ENCODE assay signal across 20 cellular contexts in genomic region chr22:35519306-35520000, GRCh38.
"Had no signal": no experiment of that assay in that cellular context is flagged by ENCODE, and none has a peak within 500 bp of the region (broad histone marks: within the 10 kb centered on the region; RNA-seq: fewer than 3 reads in every experiment).

No MANE protein-coding gene starts in this region.

- H3K4me3 ChIP-seq: pancreas, psoas muscle, right lobe of liver, sigmoid colon, stomach, thoracic aorta, thyroid gland, tibial nerve, upper lobe of left lung, vagina had no signal

- H3K36me3 ChIP-seq: neutrophil, pancreas, right lobe of liver, sigmoid colon, stomach, thoracic aorta, thyroid gland, tibial nerve, upper lobe of left lung, vagina had no signal

- DNase-seq: natural killer cell; pancreas; psoas muscle; right lobe of liver; sigmoid colon; small intestine; stimulated activated CD4-positive, alpha-beta T cell treated with anti-CD3 and anti-CD28 coated beads, Interleukin-15, amount 100 ng/mL, for 24 hours; stimulated activated CD4-positive, alpha-beta T cell treated with anti-CD3 and anti-CD28 coated beads, Interleukin-2, amount 100 ng/mL, for 24 hours; stimulated activated CD4-positive, alpha-beta T cell treated with anti-CD3 and anti-CD28 coated beads, Interleukin-2, amount 100 ng/mL, for 48 hours; stimulated activated CD4-positive, alpha-beta T cell treated with anti-CD3 and anti-CD28 coated beads, Interleukin-4, amount 100 ng/mL, for 24 hours; stimulated activated naive B cell treated with anti-CD40 and anti-IgM and Interleukin-4, amounts not matched to agents 10 μg/mL and 1 μg/mL and 100 μg/mL, for 72 hours; stimulated activated naive CD4-positive, alpha-beta T cell treated with Interleukin-2 at 50 U/mL for 16 hours; stomach; thyroid gland; trophoblast cell; upper lobe of left lung had no signal

- H3K27ac ChIP-seq: neutrophil, pancreas, psoas muscle, right lobe of liver, sigmoid colon, stomach, thoracic aorta, thyroid gland, tibial nerve, upper lobe of left lung, vagina had no signal

- H3K9me3 ChIP-seq: neutrophil, pancreas, psoas muscle, right lobe of liver, sigmoid colon, stomach, thoracic aorta, thyroid gland, tibial nerve, upper lobe of left lung, vagina had no signal

- H3K27me3 ChIP-seq: pancreas, right lobe of liver, sigmoid colon, thyroid gland, upper lobe of left lung, vagina had no signal
